25 cellular contexts compared by ENCODE assay signal in genomic region chr19:9848761-9849160, GRCh38. TPM values are rescaled to one million over a fixed set of nuclear protein-coding genes. Genes with fewer than 3 reads are reported as not detected.
DNase-seq lines count a peak whose midpoint lies in the region; ATAC-seq and TF ChIP-seq lines count a peak whose summit lies in the region.
"Had no signal": no experiment of that assay in that cellular context is flagged by ENCODE, and none has a peak within 500 bp of the region (broad histone marks: within the 10 kb centered on the region; RNA-seq: fewer than 3 reads in every experiment).

No MANE protein-coding gene starts in this region.

- TF ChIP-seq CTCF in WERI-Rb-1 (IDR thresholded peaks at IDR 0.05; ENCODE audit: low read depth, low read length), result no peak
- no peak for TF ChIP-seq CTCF in omental fat pad (IDR thresholded peaks at IDR 0.05)

- no peaks in the 10 kb centered on the region for H3K27me3 ChIP-seq in WERI-Rb-1 (ENCODE audit: insufficient read depth, low read depth, severe bottlenecking)
- H3K27me3 ChIP-seq: colonic mucosa, upper lobe of right lung had no signal

- peaks cover 38% of the 10 kb centered on the region for H3K36me3 ChIP-seq in WERI-Rb-1

- no peaks in the 10 kb centered on the region for H3K9me3 ChIP-seq in WERI-Rb-1 (ENCODE audit: severe bottlenecking)
- H3K9me3 ChIP-seq: colonic mucosa, SK-N-SH, upper lobe of right lung had no signal

- H3K9me3 Mint-ChIP-seq in activated T-cell treated with anti-CD3 and anti-CD28 coated beads, Interleukin-2, amount 50 U/mL, for 24 hours, result no peaks in the 10 kb centered on the region
- H3K9me3 Mint-ChIP-seq: activated naive CD4-positive, alpha-beta T cell treated with anti-CD3 and anti-CD28 coated beads, Interleukin-2, amount 50 U/mL, for 72 hours; activated T-helper 17 cell treated with anti-CD3 and anti-CD28 coated beads, Interleukin-2, amount 50 U/mL, for 72 hours; immature natural killer cell; T-helper 1 cell treated with Interleukin-12 subunit alpha and Interleukin-12 subunit beta and Interleukin-4 antibody, amounts not matched to agents 30 μg/mL and 1 μg/mL, for 36 hours had no signal

- H3K4me3 Mint-ChIP-seq in activated T-cell treated with anti-CD3 and anti-CD28 coated beads, Interleukin-2, amount 50 U/mL, for 24 hours, result no peak overlapping the region
- H3K4me3 Mint-ChIP-seq: activated T-helper 17 cell treated with anti-CD3 and anti-CD28 coated beads, Interleukin-2, amount 50 U/mL, for 72 hours; CD4-positive, CD25-positive, alpha-beta regulatory T cell; immature natural killer cell; T-helper 1 cell treated with Interleukin-12 subunit alpha and Interleukin-12 subunit beta and Interleukin-4 antibody, amounts not matched to agents 30 μg/mL and 1 μg/mL, for 36 hours had no signal

- DNase-seq in activated T-cell treated with anti-CD3 and anti-CD28 coated beads, Interleukin-2, amount 50 U/mL, for 24 hours, result no peak
- DNase-seq in activated T-cell treated with anti-CD3 and anti-CD28 coated beads for 4 hours (no peak), WERI-Rb-1 (peak; percentile 76), iPS-NIHi7 (ENCODE audit: extremely low spot score) (peak; percentile 7), AG08396 (ENCODE audit: low spot score) (no peak), omental fat pad (ENCODE audit: low spot score) (no peak)
- DNase-seq: colonic mucosa; effector CD8-positive, alpha-beta T cell; Karpas-422; left colon; NCI-H1436; NCI-H446 treated with DMSO at 0.1 percent for 48 hours; NK-92 treated with Interleukin-12 subunit alpha and Interleukin-12 subunit beta, amount 100 ng/mL, for 24 hours; upper lobe of right lung had no signal

- ATAC-seq in GM21619 (IDR thresholded peaks at IDR 0.05; ENCODE audit: unreplicated experiment), result no peak
- ATAC-seq in GM21786 (IDR thresholded peaks at IDR 0.05; ENCODE audit: unreplicated experiment), result no peak
- no peak for ATAC-seq in omental fat pad (ENCODE audit: low FRiP score)
- ATAC-seq: activated CD4-positive, CD25-positive, alpha-beta regulatory T cell treated with anti-CD3 and anti-CD28 coated beads, Interleukin-2, amount 50 U/mL, for 24 hours; upper lobe of right lung had no signal

- peak overlapping the region; percentile 76 for H3K27ac ChIP-seq in WERI-Rb-1
- H3K27ac ChIP-seq: colonic mucosa, parathyroid adenoma, upper lobe of right lung had no signal

- peaks cover 62% of the 10 kb centered on the region for H3K36me3 Mint-ChIP-seq in activated T-cell treated with anti-CD3 and anti-CD28 coated beads, Interleukin-2, amount 50 U/mL, for 24 hours (ENCODE audit: low read depth)

- peak overlapping the region; percentile 68 for H3K27ac Mint-ChIP-seq in activated T-cell treated with anti-CD3 and anti-CD28 coated beads, Interleukin-2, amount 50 U/mL, for 24 hours
- H3K27ac Mint-ChIP-seq: activated T-helper 17 cell treated with anti-CD3 and anti-CD28 coated beads, Interleukin-2, amount 50 U/mL, for 72 hours; immature natural killer cell had no signal

- no peak overlapping the region for H3K4me3 ChIP-seq in WERI-Rb-1 (ENCODE audit: low read depth, low read length)
- H3K4me3 ChIP-seq: colonic mucosa, skin epidermis, upper lobe of right lung had no signal

- H3K4me1 Mint-ChIP-seq in activated T-cell treated with anti-CD3 and anti-CD28 coated beads, Interleukin-2, amount 50 U/mL, for 24 hours (ENCODE audit: low read depth), result peaks cover 34% of the 10 kb centered on the region

- H3K27me3 Mint-ChIP-seq in activated T-cell treated with anti-CD3 and anti-CD28 coated beads, Interleukin-2, amount 50 U/mL, for 24 hours, result no peaks in the 10 kb centered on the region
- H3K27me3 Mint-ChIP-seq: activated T-helper 17 cell treated with anti-CD3 and anti-CD28 coated beads, Interleukin-2, amount 50 U/mL, for 72 hours; CD4-positive, CD25-positive, alpha-beta regulatory T cell had no signal

RNA-seq across cellular contexts. Expression of gene PIN1, which starts 13.6 kb away (rescaled TPM):
- total RNA-seq in omental fat pad, result 10 to 100 TPM; 59.3 to 97.7 (median 77.0) TPM

RNA-seq across cellular contexts. Expression of gene UBL5, which starts 21.0 kb away (rescaled TPM):
- 100 to 1,000 TPM; 407 to 513 (median 455) TPM for total RNA-seq in omental fat pad

RNA-seq across cellular contexts. Expression of gene FBXL12, which starts 29.9 kb away (rescaled TPM):
- 10 to 100 TPM; 18.1 to 27.9 (median 22.6) TPM for total RNA-seq in omental fat pad

Comparison
In these comparisons a context has a peak if more than half of its experiments do, and no peak if none do; other contexts are left out.
1. DNase-seq: peak in WERI-Rb-1 (single experiment) and iPS-NIHi7 (single experiment); none in activated T-cell treated with anti-CD3 and anti-CD28 coated beads, Interleukin-2, amount 50 U/mL, for 24 hours (single experiment), activated T-cell treated with anti-CD3 and anti-CD28 coated beads for 4 hours (single experiment), AG08396 (single experiment) and omental fat pad (single experiment).